1 cellular context compared by ENCODE assay signal in the genomic region with DNA sequence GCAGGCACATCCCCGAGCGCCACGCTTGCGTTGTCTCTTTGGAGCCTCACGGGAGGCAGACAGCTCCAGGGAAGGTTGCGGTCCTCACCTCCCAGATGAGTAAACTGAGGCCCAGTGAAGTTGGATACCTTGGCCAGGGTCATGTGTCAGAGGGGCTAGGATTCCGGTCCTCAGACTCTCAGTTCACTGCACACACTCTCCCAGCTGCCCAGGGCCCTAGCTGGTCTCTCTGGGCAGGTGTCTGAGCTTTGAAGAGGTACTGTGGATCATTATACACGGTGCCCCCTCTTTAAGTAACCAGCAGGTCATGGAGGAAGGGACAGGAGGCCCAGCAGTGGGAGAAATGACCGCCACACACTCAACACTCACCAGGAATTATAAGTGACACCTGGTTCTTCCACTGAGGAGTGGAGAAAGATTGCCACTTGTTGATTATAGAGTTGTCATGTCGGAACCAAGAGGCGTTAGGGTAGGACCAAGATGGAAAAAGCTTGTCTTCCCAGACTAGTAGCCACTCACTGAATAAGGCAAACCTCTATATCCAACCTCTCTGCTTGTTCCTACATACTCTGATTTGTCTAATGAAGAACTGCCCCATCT.
A peak's percentile ranks its signal among the peaks of the same experiment; 100 is the strongest.
TF ChIP-seq lines count a peak whose summit lies in the region.

No MANE protein-coding gene starts in this region.

TF ChIP-seq in K562, 482 proteins besides CTCF, POLR2A, EP300 and RAD21 (continues in another document):
- TF ChIP-seq CXXC5 (CRISPR knock-in tag; IDR thresholded peaks at IDR 0.05) (no peak), NFATC3 (IDR thresholded peaks at IDR 0.05) (no peak), ZNF584 (CRISPR knock-in tag; IDR thresholded peaks at IDR 0.05; ENCODE audit: low read depth) (no peak), E2F5 (CRISPR knock-in tag; IDR thresholded peaks at IDR 0.05) (no peak), MXI1 (IDR thresholded peaks at IDR 0.05; ENCODE audit: low read depth, low read length) (no peak), ZNF212 (CRISPR knock-in tag; IDR thresholded peaks at IDR 0.05) (no peak), ARID4B (CRISPR knock-in tag; IDR thresholded peaks at IDR 0.05) (0 out of 2 replicates have a peak, but pooled peaks have one; percentile 76), HDAC8 (tag; IDR thresholded peaks at IDR 0.05) (no peak), ZNF644 (tag; IDR thresholded peaks at IDR 0.05; ENCODE audit: low read depth) (no peak), MCM2 (IDR thresholded peaks at IDR 0.05; ENCODE audit: low read depth) (no peak), ZBTB7A (IDR thresholded peaks at IDR 0.05; ENCODE audit: borderline replicate concordance, control insufficient read depth, low read depth, low read length) (peak; percentile 9; the same call in 1 of the 2 replicates), TFE3 (CRISPR knock-in tag; IDR thresholded peaks at IDR 0.05) (no peak), HMG20B (CRISPR knock-in tag; IDR thresholded peaks at IDR 0.05) (no peak), SIN3A (IDR thresholded peaks at IDR 0.05; ENCODE audit: borderline replicate concordance in 2 of 2, control insufficient read depth in 1 of 2, low read depth in 2 of 2, low read length in 2 of 2) (0 out of 4 replicates have a peak, but pooled peaks of 1 of the 2 experiments have one; percentile 23), MEF2D (tag; conservative IDR thresholded peaks at IDR 0.05; ENCODE audit: low read depth) (no peak), ZBED1 (IDR thresholded peaks at IDR 0.05) (no peak), ARHGAP35 (IDR thresholded peaks at IDR 0.05; ENCODE audit: partially characterized antibody) (no peak), BRD4 (IDR thresholded peaks at IDR 0.05) (no peak), NFE2 (IDR thresholded peaks at IDR 0.05; ENCODE audit: low read depth) (no peak), RB1 (IDR thresholded peaks at IDR 0.05; ENCODE audit: low read depth) (no peak), CBFB (CRISPR knock-in tag; IDR thresholded peaks at IDR 0.05) (0 out of 2 replicates have a peak, but pooled peaks have one; percentile 57), ZFP1 (CRISPR knock-in tag; IDR thresholded peaks at IDR 0.05) (no peak), GMEB1 (CRISPR knock-in tag; IDR thresholded peaks at IDR 0.05) (no peak), ZNF121 (CRISPR knock-in tag; conservative IDR thresholded peaks at IDR 0.05) (no peak), CHD1 (IDR thresholded peaks at IDR 0.05; ENCODE audit: low read length) (peak; percentile 92), RBM34 (IDR thresholded peaks at IDR 0.05; ENCODE audit: borderline replicate concordance, insufficient read depth, low read length) (no peak), SAP30 (IDR thresholded peaks at IDR 0.05; ENCODE audit: borderline replicate concordance, insufficient read depth, low read depth, low read length, poor library complexity, severe bottlenecking) (peak; percentile 39), ZC3H4 (CRISPR knock-in tag; IDR thresholded peaks at IDR 0.05; ENCODE audit: borderline replicate concordance) (peak; percentile 46; the same call in 1 of the 2 replicates), SMARCC2 (IDR thresholded peaks at IDR 0.05; ENCODE audit: low read depth) (no peak), TARDBP (IDR thresholded peaks at IDR 0.05) (0 out of 2 replicates have a peak, but pooled peaks have one; percentile 12)
- TF ChIP-seq, protein P1, sequence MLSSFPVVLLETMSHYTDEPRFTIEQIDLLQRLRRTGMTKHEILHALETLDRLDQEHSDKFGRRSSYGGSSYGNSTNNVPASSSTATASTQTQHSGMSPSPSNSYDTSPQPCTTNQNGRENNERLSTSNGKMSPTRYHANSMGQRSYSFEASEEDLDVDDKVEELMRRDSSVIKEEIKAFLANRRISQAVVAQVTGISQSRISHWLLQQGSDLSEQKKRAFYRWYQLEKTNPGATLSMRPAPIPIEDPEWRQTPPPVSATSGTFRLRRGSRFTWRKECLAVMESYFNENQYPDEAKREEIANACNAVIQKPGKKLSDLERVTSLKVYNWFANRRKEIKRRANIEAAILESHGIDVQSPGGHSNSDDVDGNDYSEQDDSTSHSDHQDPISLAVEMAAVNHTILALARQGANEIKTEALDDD (IDR thresholded peaks at IDR 0.05): no peak
- TF ChIP-seq, protein P2, sequence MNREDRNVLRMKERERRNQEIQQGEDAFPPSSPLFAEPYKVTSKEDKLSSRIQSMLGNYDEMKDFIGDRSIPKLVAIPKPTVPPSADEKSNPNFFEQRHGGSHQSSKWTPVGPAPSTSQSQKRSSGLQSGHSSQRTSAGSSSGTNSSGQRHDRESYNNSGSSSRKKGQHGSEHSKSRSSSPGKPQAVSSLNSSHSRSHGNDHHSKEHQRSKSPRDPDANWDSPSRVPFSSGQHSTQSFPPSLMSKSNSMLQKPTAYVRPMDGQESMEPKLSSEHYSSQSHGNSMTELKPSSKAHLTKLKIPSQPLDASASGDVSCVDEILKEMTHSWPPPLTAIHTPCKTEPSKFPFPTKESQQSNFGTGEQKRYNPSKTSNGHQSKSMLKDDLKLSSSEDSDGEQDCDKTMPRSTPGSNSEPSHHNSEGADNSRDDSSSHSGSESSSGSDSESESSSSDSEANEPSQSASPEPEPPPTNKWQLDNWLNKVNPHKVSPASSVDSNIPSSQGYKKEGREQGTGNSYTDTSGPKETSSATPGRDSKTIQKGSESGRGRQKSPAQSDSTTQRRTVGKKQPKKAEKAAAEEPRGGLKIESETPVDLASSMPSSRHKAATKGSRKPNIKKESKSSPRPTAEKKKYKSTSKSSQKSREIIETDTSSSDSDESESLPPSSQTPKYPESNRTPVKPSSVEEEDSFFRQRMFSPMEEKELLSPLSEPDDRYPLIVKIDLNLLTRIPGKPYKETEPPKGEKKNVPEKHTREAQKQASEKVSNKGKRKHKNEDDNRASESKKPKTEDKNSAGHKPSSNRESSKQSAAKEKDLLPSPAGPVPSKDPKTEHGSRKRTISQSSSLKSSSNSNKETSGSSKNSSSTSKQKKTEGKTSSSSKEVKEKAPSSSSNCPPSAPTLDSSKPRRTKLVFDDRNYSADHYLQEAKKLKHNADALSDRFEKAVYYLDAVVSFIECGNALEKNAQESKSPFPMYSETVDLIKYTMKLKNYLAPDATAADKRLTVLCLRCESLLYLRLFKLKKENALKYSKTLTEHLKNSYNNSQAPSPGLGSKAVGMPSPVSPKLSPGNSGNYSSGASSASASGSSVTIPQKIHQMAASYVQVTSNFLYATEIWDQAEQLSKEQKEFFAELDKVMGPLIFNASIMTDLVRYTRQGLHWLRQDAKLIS (CRISPR knock-in tag; IDR thresholded peaks at IDR 0.05): no peak
- TF ChIP-seq, protein P3, sequence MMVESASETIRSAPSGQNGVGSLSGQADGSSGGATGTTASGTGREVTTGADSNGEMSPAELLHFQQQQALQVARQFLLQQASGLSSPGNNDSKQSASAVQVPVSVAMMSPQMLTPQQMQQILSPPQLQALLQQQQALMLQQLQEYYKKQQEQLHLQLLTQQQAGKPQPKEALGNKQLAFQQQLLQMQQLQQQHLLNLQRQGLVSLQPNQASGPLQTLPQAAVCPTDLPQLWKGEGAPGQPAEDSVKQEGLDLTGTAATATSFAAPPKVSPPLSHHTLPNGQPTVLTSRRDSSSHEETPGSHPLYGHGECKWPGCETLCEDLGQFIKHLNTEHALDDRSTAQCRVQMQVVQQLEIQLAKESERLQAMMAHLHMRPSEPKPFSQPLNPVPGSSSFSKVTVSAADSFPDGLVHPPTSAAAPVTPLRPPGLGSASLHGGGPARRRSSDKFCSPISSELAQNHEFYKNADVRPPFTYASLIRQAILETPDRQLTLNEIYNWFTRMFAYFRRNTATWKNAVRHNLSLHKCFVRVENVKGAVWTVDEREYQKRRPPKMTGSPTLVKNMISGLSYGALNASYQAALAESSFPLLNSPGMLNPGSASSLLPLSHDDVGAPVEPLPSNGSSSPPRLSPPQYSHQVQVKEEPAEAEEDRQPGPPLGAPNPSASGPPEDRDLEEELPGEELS (CRISPR knock-in tag; IDR thresholded peaks at IDR 0.05; ENCODE audit: borderline replicate concordance): 0 out of 2 replicates have a peak, but pooled peaks have one; percentile 33
- TF ChIP-seq, protein P4, sequence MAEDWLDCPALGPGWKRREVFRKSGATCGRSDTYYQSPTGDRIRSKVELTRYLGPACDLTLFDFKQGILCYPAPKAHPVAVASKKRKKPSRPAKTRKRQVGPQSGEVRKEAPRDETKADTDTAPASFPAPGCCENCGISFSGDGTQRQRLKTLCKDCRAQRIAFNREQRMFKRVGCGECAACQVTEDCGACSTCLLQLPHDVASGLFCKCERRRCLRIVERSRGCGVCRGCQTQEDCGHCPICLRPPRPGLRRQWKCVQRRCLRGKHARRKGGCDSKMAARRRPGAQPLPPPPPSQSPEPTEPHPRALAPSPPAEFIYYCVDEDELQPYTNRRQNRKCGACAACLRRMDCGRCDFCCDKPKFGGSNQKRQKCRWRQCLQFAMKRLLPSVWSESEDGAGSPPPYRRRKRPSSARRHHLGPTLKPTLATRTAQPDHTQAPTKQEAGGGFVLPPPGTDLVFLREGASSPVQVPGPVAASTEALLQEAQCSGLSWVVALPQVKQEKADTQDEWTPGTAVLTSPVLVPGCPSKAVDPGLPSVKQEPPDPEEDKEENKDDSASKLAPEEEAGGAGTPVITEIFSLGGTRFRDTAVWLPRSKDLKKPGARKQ (CRISPR knock-in tag; IDR thresholded peaks at IDR 0.05): no peak
- TF ChIP-seq, protein P5, sequence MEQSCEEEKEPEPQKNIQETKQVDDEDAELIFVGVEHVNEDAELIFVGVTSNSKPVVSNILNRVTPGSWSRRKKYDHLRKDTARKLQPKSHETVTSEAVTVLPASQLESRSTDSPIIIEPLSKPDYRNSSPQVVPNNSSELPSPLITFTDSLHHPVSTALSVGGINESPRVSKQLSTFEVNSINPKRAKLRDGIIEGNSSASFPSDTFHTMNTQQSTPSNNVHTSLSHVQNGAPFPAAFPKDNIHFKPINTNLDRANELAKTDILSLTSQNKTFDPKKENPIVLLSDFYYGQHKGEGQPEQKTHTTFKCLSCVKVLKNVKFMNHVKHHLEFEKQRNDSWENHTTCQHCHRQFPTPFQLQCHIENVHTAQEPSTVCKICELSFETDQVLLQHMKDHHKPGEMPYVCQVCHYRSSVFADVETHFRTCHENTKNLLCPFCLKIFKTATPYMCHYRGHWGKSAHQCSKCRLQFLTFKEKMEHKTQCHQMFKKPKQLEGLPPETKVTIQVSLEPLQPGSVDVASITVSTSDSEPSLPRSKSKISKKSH (CRISPR knock-in tag; IDR thresholded peaks at IDR 0.05): no peak
